Comparison of ENCODE assay signal across 8 cellular contexts in the genomic region with DNA sequence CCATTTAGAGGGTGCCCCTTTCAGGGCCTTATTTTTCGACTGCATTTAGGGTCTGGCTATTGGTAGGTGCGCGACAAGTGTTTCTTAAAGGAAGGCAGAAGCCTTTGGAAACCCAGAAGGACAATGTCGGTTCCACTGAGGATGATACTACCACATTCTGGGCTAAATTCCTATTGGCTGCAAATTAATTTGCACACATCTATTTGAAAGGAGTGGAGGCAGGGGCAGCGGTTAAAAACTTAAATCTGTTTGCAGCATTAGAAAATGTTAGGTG. TPM values are rescaled to one million over a fixed set of nuclear protein-coding genes. Genes with fewer than 3 reads are reported as not detected.
DNase-seq lines count a peak whose midpoint lies in the region; ATAC-seq, FAIRE-seq and TF ChIP-seq lines count a peak whose summit lies in the region.

No MANE protein-coding gene starts in this region.

- peak overlapping the region; percentile 65 for H3K27ac Mint-ChIP-seq in activated CD4-positive, alpha-beta T cell treated with anti-CD3 and anti-CD28 coated beads for 36 hours

- TF ChIP-seq EP300 in GM12878 (IDR thresholded peaks at IDR 0.05; ENCODE audit: borderline replicate concordance in 1 of 2, control insufficient read depth in 1 of 2, low read depth in 2 of 2, low read length in 2 of 2) = no peak

- H3K36me3 Mint-ChIP-seq in activated CD4-positive, alpha-beta T cell treated with anti-CD3 and anti-CD28 coated beads for 36 hours (ENCODE audit: low read depth) = no peaks in the 10 kb centered on the region

- peaks cover 29% of the 10 kb centered on the region for H3K4me1 Mint-ChIP-seq in activated CD4-positive, alpha-beta T cell treated with anti-CD3 and anti-CD28 coated beads for 36 hours

- CTCF ChIA-PET in activated CD4-positive, alpha-beta T cell treated with anti-CD3 and anti-CD28 coated beads for 36 hours (lab: Charles Lee) = no interaction called here
- CTCF ChIA-PET in GM12878 (lab: Yijun Ruan, JAX) = interaction anchor here (1.2 kb wide), 1 partner anchor 40 kb away, joined by 3 read pairs; no protein-coding TSS in a partner anchor

- RAD21 ChIA-PET in GM12878 (lab: Charles Lee; ENCODE audit: unreplicated experiment) = interaction anchor here (0.6 kb wide), 1 partner anchor 40 kb away, joined by 3 read pairs; no protein-coding TSS in a partner anchor

- H3K4me3 Mint-ChIP-seq in activated CD4-positive, alpha-beta T cell treated with anti-CD3 and anti-CD28 coated beads for 36 hours = peak overlapping the region; percentile 62

- peak overlapping the region; percentile 83; the same call in 1 of the 2 replicates for H3K4me3 ChIP-seq in GM12878
- peak overlapping the region; percentile 79 to 98 (median 90) for H3K4me3 ChIP-seq in right lobe of liver

- no peaks in the 10 kb centered on the region for H4K20me1 ChIP-seq in GM12878 (ENCODE audit: control insufficient read depth, insufficient read depth)

- TF ChIP-seq POLR2A in GM12878 (IDR thresholded peaks at IDR 0.05; ENCODE audit: low read depth, low read length) (no peak), right lobe of liver (IDR thresholded peaks at IDR 0.05) (no peak)

- no peak overlapping the region; the same call in 1 of the 2 replicates for H3K9ac ChIP-seq in GM12878 (ENCODE audit: control insufficient read depth, insufficient read depth, low read length)

- WGBS in GM12878 (ENCODE audit: insufficient coverage, insufficient replicate concordance, low lambda C conversion rate, missing lambda C conversion rate) = 95% methylated on average over 5 of the region's 5 CpGs
- 57% methylated on average over 5 of the region's 5 CpGs for WGBS in right lobe of liver (ENCODE audit: insufficient coverage, low coverage, low lambda C conversion rate, missing lambda C conversion rate)

- H3K36me3 ChIP-seq in GM12878 (ENCODE audit: control insufficient read depth in 2 of 2, insufficient read depth in 2 of 2, low read length in 1 of 2) = no peaks in the 10 kb centered on the region
- no peaks in the 10 kb centered on the region for H3K36me3 ChIP-seq in right lobe of liver

- peaks cover 1% of the 10 kb centered on the region; the same call in 1 of the 2 replicates for H3K79me2 ChIP-seq in GM12878 (ENCODE audit: control insufficient read depth, insufficient read depth, low read length)

- H3K4me1 ChIP-seq in GM12878 (ENCODE audit: control insufficient read depth, insufficient read depth, low read length) = peaks cover 6% of the 10 kb centered on the region
- H3K4me1 ChIP-seq in right lobe of liver = peaks cover 0 to 40% (median 4%) of the 10 kb centered on the region in 4 donors

- TF ChIP-seq RAD21 in GM12878 (IDR thresholded peaks at IDR 0.05; ENCODE audit: insufficient read depth, low read depth, low read length) = no peak

- SMC1A ChIA-PET in GM12878 (lab: Charles Lee; ENCODE audit: uncharacterized antibody, unreplicated experiment) = interaction anchor here (0.5 to 0.6 kb wide), 2 partner anchors 11 to 40 kb away, joined by 3 read pairs; no protein-coding TSS in a partner anchor

- H3K9me3 ChIP-seq in GM12878 (replicated peaks; ENCODE audit: control insufficient read depth, insufficient read depth, low read length) (no peaks in the 10 kb centered on the region), right lobe of liver (no peaks in the 10 kb centered on the region)

- FAIRE-seq in GM12878 (lab: Jason Lieb, UNC) = no peak

- intact Hi-C loops in activated CD4-positive, alpha-beta T cell treated with anti-CD3 and anti-CD28 coated beads for 36 hours (cut with DNase I, micrococcal nuclease) = loop anchor here in 1 of 2 experiments (2.0 to 5.0 kb wide), 3 partner anchors 39 to 694 kb away; partner anchors contain the start of gene USP1
- intact Hi-C loops in GM12878 (cut with micrococcal nuclease; ENCODE audit: unreplicated experiment) = loop anchor here (2.0 kb wide), 1 partner anchor 19 kb away; the partner anchor contains the start of gene TM2D1
- intact Hi-C loops in right lobe of liver (cut with DNase I) = no loop called here

- DNase-seq in activated CD4-positive, alpha-beta T cell treated with anti-CD3 and anti-CD28 coated beads for 36 hours = no peak
- DNase-seq in activated CD4-positive, alpha-beta T cell treated with anti-CD3 and anti-CD28 coated beads, Interleukin-2, amount 50 U/mL, for 4 hours = no peak
- no peak for DNase-seq in GM12878 (ENCODE audit: low read depth, low spot score)
- no peak for DNase-seq in right lobe of liver
- DNase-seq in AG08396 (ENCODE audit: low spot score) = no peak

- H3K27me3 Mint-ChIP-seq in activated CD4-positive, alpha-beta T cell treated with anti-CD3 and anti-CD28 coated beads for 36 hours = no peaks in the 10 kb centered on the region

- ATAC-seq in activated CD4-positive, alpha-beta T cell treated with anti-CD3 and anti-CD28 coated beads for 36 hours = no peak
- ATAC-seq in GM12878 (no peak), right lobe of liver (no peak), HG03159 (IDR thresholded peaks at IDR 0.05; ENCODE audit: unreplicated experiment) (no peak), HG02870 (IDR thresholded peaks at IDR 0.05; ENCODE audit: unreplicated experiment) (no peak)

- no peak overlapping the region for H3K27ac ChIP-seq in GM12878 (ENCODE audit: control insufficient read depth, insufficient read depth)
- H3K27ac ChIP-seq in right lobe of liver = peak overlapping the region in 2 of 3 donors; percentile 87 to 90
- H3K27ac ChIP-seq in temporal lobe (ENCODE audit: low read depth, low read length) = peak overlapping the region; percentile 91

- H3K27me3 ChIP-seq in GM12878 (replicated peaks in 1 of 2; ENCODE audit: control insufficient read depth in 2 of 2, insufficient read depth in 2 of 2, low read length in 1 of 2) = no peaks in the 10 kb centered on the region
- H3K27me3 ChIP-seq in right lobe of liver = no peaks in the 10 kb centered on the region

- in situ Hi-C loops in GM12878 (cut with MboI) = no loop called here

- no peak for TF ChIP-seq CTCF in GM12878 (IDR thresholded peaks at IDR 0.05 in 2 of 3, conservative IDR thresholded peaks at IDR 0.05 in 1 of 3; ENCODE audit: control insufficient read depth in 2 of 3, extremely low read depth in 1 of 3, insufficient read depth in 1 of 3, low read depth in 3 of 3, low read length in 3 of 3)
- no peak for TF ChIP-seq CTCF in right lobe of liver (IDR thresholded peaks at IDR 0.05)

- peak overlapping the region; percentile 87; the same call in 1 of the 2 replicates for H3K4me2 ChIP-seq in GM12878 (ENCODE audit: control insufficient read depth, insufficient read depth)

- peak overlapping the region; percentile 85 for H2AFZ ChIP-seq in GM12878 (ENCODE audit: control insufficient read depth, low read depth, low read length)

- no TSS peak for BruUV-seq in GM12878 (replicated peaks; lab: Mats Ljungman, UMichigan)

- POLR2A ChIA-PET in activated CD4-positive, alpha-beta T cell treated with anti-CD3 and anti-CD28 coated beads for 36 hours (lab: Charles Lee) = interaction anchor here (1.2 kb wide), 1 partner anchor 18 kb away, joined by 4 read pairs; the partner anchor contains the start of gene TM2D1
- POLR2A ChIA-PET in GM12878 (lab: Charles Lee) = no interaction called here

- no peaks in the 10 kb centered on the region for H3K9me3 Mint-ChIP-seq in activated CD4-positive, alpha-beta T cell treated with anti-CD3 and anti-CD28 coated beads for 36 hours (ENCODE audit: low read depth)

RNA-seq across cellular contexts. Expression of gene PATJ, which starts 1.1 kb away (rescaled TPM):
- total RNA-seq in activated CD4-positive, alpha-beta T cell treated with anti-CD3 and anti-CD28 coated beads for 36 hours = 10 to 100 TPM; 12.6 to 12.8 TPM
- 84.0 and 89.2 TPM in 2 replicates for total RNA-seq in GM12878 (2013; cell fraction: nucleolus; rRNA removed)
- total RNA-seq in GM12878 (2014; rRNA removed) (8.8 and 10.1 TPM in 2 replicates), GM12878 (2014; rRNA removed; fragmentation: Illumina TruSeq; extraction: Trizol) (13.9 and 15.8 TPM in 2 replicates), GM12878 (2021) (11.4 and 13.6 TPM in 2 replicates), right lobe of liver (10 to 100 TPM; 19.0 to 49.0 (median 26.7) TPM), temporal lobe (13.5 TPM)
- 3.6 TPM for polyA plus RNA-seq in GM12878 (2011; ENCODE audit: low read depth)
- polyA plus RNA-seq in GM12878 (2011; rRNA removed) (6.6 and 8.8 TPM in 2 replicates), GM12878 (2014; fragmentation: Illumina TruSeq; extraction: Trizol) (6.7 and 7.4 TPM in 2 replicates), GM12878 (2014; fragmentation: Nextera tagmentation; extraction: Ambion mirVana) (1 to 10 TPM; 2.8 to 4.5 TPM), GM12878 (2014; rRNA removed) (4.9 and 6.3 TPM in 2 replicates), GM12878 (2016; fragmentation: Nextera tagmentation; extraction: Ambion mirVana) (1 to 10 TPM; 6.3 to 7.1 TPM)
- polyA plus RNA-seq in GM12878 (2011; cell fraction: cytosol; rRNA removed) = 2.8 and 3.1 TPM in 2 replicates
- 6.5 and 6.9 TPM in 2 replicates for polyA plus RNA-seq in GM12878 (2011; cell fraction: nucleus; rRNA removed)
- polyA plus RNA-seq in GM12878 (2012) = 4.0 and 5.0 TPM in 2 replicates
- polyA minus RNA-seq in GM12878 (2011; rRNA and poly(A)+ RNA removed) = 23.2 and 24.2 TPM in 2 replicates
- 5.5 and 8.3 TPM in 2 replicates for polyA minus RNA-seq in GM12878 (2011; cell fraction: cytosol; rRNA and poly(A)+ RNA removed)
- polyA minus RNA-seq in GM12878 (2011; cell fraction: nucleus; rRNA and poly(A)+ RNA removed) = 25.3 and 26.2 TPM in 2 replicates

RNA-seq across cellular contexts. Expression of gene TM2D1, which starts 18.4 kb away (rescaled TPM):
- 10 to 100 TPM; 20.8 to 26.4 TPM for total RNA-seq in activated CD4-positive, alpha-beta T cell treated with anti-CD3 and anti-CD28 coated beads for 36 hours
- 97.7 and 103 TPM in 2 replicates for total RNA-seq in GM12878 (2013; cell fraction: nucleolus; rRNA removed)
- total RNA-seq in GM12878 (2014; rRNA removed) = 31.4 and 35.5 TPM in 2 replicates
- 32.0 and 33.9 TPM in 2 replicates for total RNA-seq in GM12878 (2014; rRNA removed; fragmentation: Illumina TruSeq; extraction: Trizol)
- total RNA-seq in GM12878 (2021) = 15.4 and 21.0 TPM in 2 replicates
- polyA plus RNA-seq in GM12878 (2011; ENCODE audit: low read depth) = 16.7 TPM
- polyA plus RNA-seq in GM12878 (2011; rRNA removed) = 45.1 and 70.3 TPM in 2 replicates
- polyA plus RNA-seq in GM12878 (2011; cell fraction: cytosol; rRNA removed) = 22.1 and 24.5 TPM in 2 replicates
- polyA plus RNA-seq in GM12878 (2011; cell fraction: nucleus; rRNA removed) = 24.2 and 32.2 TPM in 2 replicates
- 27.5 and 33.9 TPM in 2 replicates for polyA plus RNA-seq in GM12878 (2012)
- 21.8 and 23.3 TPM in 2 replicates for polyA plus RNA-seq in GM12878 (2014; fragmentation: Illumina TruSeq; extraction: Trizol)
- polyA plus RNA-seq in GM12878 (2014; fragmentation: Nextera tagmentation; extraction: Ambion mirVana) = 10 to 100 TPM; 32.0 to 37.9 TPM
- 39.2 and 46.6 TPM in 2 replicates for polyA plus RNA-seq in GM12878 (2014; rRNA removed)
- 10 to 100 TPM; 44.3 to 44.6 TPM for polyA plus RNA-seq in GM12878 (2016; fragmentation: Nextera tagmentation; extraction: Ambion mirVana)
- 19.2 and 20.3 TPM in 2 replicates for polyA minus RNA-seq in GM12878 (2011; rRNA and poly(A)+ RNA removed)
- polyA minus RNA-seq in GM12878 (2011; cell fraction: cytosol; rRNA and poly(A)+ RNA removed) = 7.4 and 16.3 TPM in 2 replicates
- 28.2 and 38.4 TPM in 2 replicates for polyA minus RNA-seq in GM12878 (2011; cell fraction: nucleus; rRNA and poly(A)+ RNA removed)
- total RNA-seq in right lobe of liver = 10 to 100 TPM; 15.0 to 24.5 (median 20.3) TPM
- 54.6 TPM for total RNA-seq in temporal lobe
